8 cellular contexts compared by ENCODE assay signal in genomic region chr22:39405346-39406085, GRCh38. TPM values are rescaled to one million over a fixed set of nuclear protein-coding genes. Genes with fewer than 3 reads are reported as not detected.
DNase-seq lines count a peak whose midpoint lies in the region; ATAC-seq, FAIRE-seq and TF ChIP-seq lines count a peak whose summit lies in the region.
"Had no signal": no experiment of that assay in that cellular context is flagged by ENCODE, and none has a peak within 500 bp of the region (broad histone marks: within the 10 kb centered on the region; RNA-seq: fewer than 3 reads in every experiment).

No MANE protein-coding gene starts in this region.

- H3K27me3 Mint-ChIP-seq in activated CD4-positive, alpha-beta T cell treated with anti-CD3 and anti-CD28 coated beads, Interleukin-2, amount 10 ng/mL, durations not matched to agents 24 days and 14 days, result no peaks in the 10 kb centered on the region
- no peaks in the 10 kb centered on the region for H3K27me3 Mint-ChIP-seq in nephron progenitor cell (ENCODE audit: low read depth, poor library complexity)

- H3K4me3 Mint-ChIP-seq in activated CD4-positive, alpha-beta T cell treated with anti-CD3 and anti-CD28 coated beads, Interleukin-2, amount 10 ng/mL, durations not matched to agents 24 days and 14 days, result peak overlapping the region; percentile 51
- peak overlapping the region; percentile 10 for H3K4me3 Mint-ChIP-seq in nephron progenitor cell

- ATAC-seq in GM21717 (IDR thresholded peaks at IDR 0.05; ENCODE audit: unreplicated experiment), result no peak

- H3K27ac Mint-ChIP-seq in activated CD4-positive, alpha-beta T cell treated with anti-CD3 and anti-CD28 coated beads, Interleukin-2, amount 10 ng/mL, durations not matched to agents 24 days and 14 days, result no peak overlapping the region
- no peak overlapping the region for H3K27ac Mint-ChIP-seq in nephron progenitor cell

- FAIRE-seq in urothelium cell line (lab: Jason Lieb, UNC), result no peak

- H3K4me1 Mint-ChIP-seq in activated CD4-positive, alpha-beta T cell treated with anti-CD3 and anti-CD28 coated beads, Interleukin-2, amount 10 ng/mL, durations not matched to agents 24 days and 14 days, result peaks cover 37% of the 10 kb centered on the region
- H3K4me1 Mint-ChIP-seq in nephron progenitor cell, result peaks cover 42% of the 10 kb centered on the region

- no peak for TF ChIP-seq CTCF in nephron progenitor cell (IDR thresholded peaks at IDR 0.05)

- H3K36me3 Mint-ChIP-seq in activated CD4-positive, alpha-beta T cell treated with anti-CD3 and anti-CD28 coated beads, Interleukin-2, amount 10 ng/mL, durations not matched to agents 24 days and 14 days (ENCODE audit: low read depth), result peaks cover 43% of the 10 kb centered on the region
- peaks cover 27% of the 10 kb centered on the region for H3K36me3 Mint-ChIP-seq in nephron progenitor cell (ENCODE audit: low read depth)

- no peak for DNase-seq in activated CD4-positive, alpha-beta T cell treated with anti-CD3 and anti-CD28 coated beads, Interleukin-2, amount 10 ng/mL, durations not matched to agents 24 days and 14 days
- DNase-seq in dedifferentiated amniotic fluid mesenchymal stem cell (ENCODE audit: extremely low spot score), result peak; percentile 20
- DNase-seq in nephron progenitor cell, result peak; percentile 28
- DNase-seq in substantia nigra (lab: John Stamatoyannopoulos, UW), result peak in 42 of 49 donors; percentile 14 to 74 (median 43)
- no peak for DNase-seq in urothelium cell line (ENCODE audit: low spot score)
- no peak for DNase-seq in SKM-1 (lab: John Stamatoyannopoulos, UW; ENCODE audit: unreplicated experiment)

- peak overlapping the region; percentile 71 for H3K27ac ChIP-seq in substantia nigra (ENCODE audit: low read depth, low read length, poor library complexity, severe bottlenecking)

- intact Hi-C loops in activated CD4-positive, alpha-beta T cell treated with anti-CD3 and anti-CD28 coated beads, Interleukin-2, amount 10 ng/mL, durations not matched to agents 24 days and 14 days (cut with micrococcal nuclease), result no loop called here

- no peaks in the 10 kb centered on the region for H3K9me3 Mint-ChIP-seq in activated CD4-positive, alpha-beta T cell treated with anti-CD3 and anti-CD28 coated beads, Interleukin-2, amount 10 ng/mL, durations not matched to agents 24 days and 14 days
- no peaks in the 10 kb centered on the region for H3K9me3 Mint-ChIP-seq in nephron progenitor cell

RNA-seq across cellular contexts. Expression of gene TAB1, which starts 5.9 kb away (rescaled TPM):
- 24.9 and 27.0 TPM in 2 replicates for total RNA-seq in activated CD4-positive, alpha-beta T cell treated with anti-CD3 and anti-CD28 coated beads, Interleukin-2, amount 10 ng/mL, durations not matched to agents 24 days and 14 days

RNA-seq across cellular contexts. Expression of gene MGAT3, which starts 51.3 kb away (rescaled TPM):
- total RNA-seq in activated CD4-positive, alpha-beta T cell treated with anti-CD3 and anti-CD28 coated beads, Interleukin-2, amount 10 ng/mL, durations not matched to agents 24 days and 14 days, result 0.90 and 1.9 TPM in 2 replicates

RNA-seq across cellular contexts. Expression of gene SYNGR1, which starts 55.7 kb away (rescaled TPM):
- total RNA-seq in activated CD4-positive, alpha-beta T cell treated with anti-CD3 and anti-CD28 coated beads, Interleukin-2, amount 10 ng/mL, durations not matched to agents 24 days and 14 days, result not detected in 2 replicates
- total RNA-seq: T-helper 1 cell treated with Interleukin-12 subunit alpha and Interleukin-12 subunit beta and Interleukin-4 antibody, amounts not matched to agents 30 ng/mL and 1 ng/mL, for 36 hours had no signal

Comparison
In these comparisons a context has a peak if more than half of its experiments do, and no peak if none do; other contexts are left out.
1. DNase-seq: peak in dedifferentiated amniotic fluid mesenchymal stem cell (single experiment), nephron progenitor cell (single experiment) and substantia nigra (42 of 49); none in activated CD4-positive, alpha-beta T cell treated with anti-CD3 and anti-CD28 coated beads, Interleukin-2, amount 10 ng/mL, durations not matched to agents 24 days and 14 days (single experiment), urothelium cell line (single experiment) and SKM-1 (single experiment).